21 cellular contexts compared by ENCODE assay signal in genomic region chr5:96280946-96281393, GRCh38.
DNase-seq lines count a peak whose midpoint lies in the region; ATAC-seq and TF ChIP-seq lines count a peak whose summit lies in the region.
"Had no signal": no experiment of that assay in that cellular context is flagged by ENCODE, and none has a peak within 500 bp of the region (broad histone marks: within the 10 kb centered on the region; RNA-seq: fewer than 3 reads in every experiment).

No MANE protein-coding gene starts in this region.

- H3K36me3 ChIP-seq in ACC112 (ENCODE audit: insufficient read depth, low read length) = no peaks in the 10 kb centered on the region
- H3K36me3 ChIP-seq in adipocyte (ENCODE audit: control insufficient read depth, insufficient read depth, low read length, severe bottlenecking) = no peaks in the 10 kb centered on the region
- H3K36me3 ChIP-seq: sigmoid colon, SJCRH30 had no signal

- no peaks in the 10 kb centered on the region for H3K79me2 ChIP-seq in ACC112 (ENCODE audit: control insufficient read depth, insufficient read depth, low read length, unreplicated experiment)
- H3K79me2 ChIP-seq: parathyroid adenoma had no signal

- no peak for TF ChIP-seq CTCF in fibroblast of the aortic adventitia (IDR thresholded peaks at IDR 0.05; ENCODE audit: insufficient read depth, low read length)

- no peaks in the 10 kb centered on the region for H3K9me3 ChIP-seq in adipocyte (ENCODE audit: control insufficient read depth, low read length)
- H3K9me3 ChIP-seq: sigmoid colon, SJCRH30 had no signal

- H3K4me1 ChIP-seq in ACC112 (ENCODE audit: control insufficient read depth, insufficient read depth, low read length, unreplicated experiment) (peaks cover 19% of the 10 kb centered on the region), adipocyte (ENCODE audit: control insufficient read depth, insufficient read depth, low read length) (peaks cover 11% of the 10 kb centered on the region)
- H3K4me1 ChIP-seq: parathyroid adenoma, sigmoid colon, SJCRH30 had no signal

- no peak overlapping the region for H2AFZ ChIP-seq in ACC112 (ENCODE audit: low read length, unreplicated experiment)
- H2AFZ ChIP-seq: parathyroid adenoma had no signal

- H3K27me3 ChIP-seq in ACC112 (ENCODE audit: insufficient read depth, low read length) = no peaks in the 10 kb centered on the region
- H3K27me3 ChIP-seq in adipocyte (replicated peaks; ENCODE audit: control insufficient read depth, insufficient read depth, low read length) = no peaks in the 10 kb centered on the region
- H3K27me3 ChIP-seq: sigmoid colon, SJCRH30 had no signal

- H3K4me3 ChIP-seq in ACC112 (ENCODE audit: low read depth, low read length) = no peak overlapping the region
- H3K4me3 ChIP-seq in adipocyte (ENCODE audit: low read length) = no peak overlapping the region
- no peak overlapping the region for H3K4me3 ChIP-seq in fibroblast of the aortic adventitia (ENCODE audit: low read depth, low read length)
- H3K4me3 ChIP-seq: coronary artery, sigmoid colon, SJCRH30 had no signal

- H3K9ac ChIP-seq in adipocyte (ENCODE audit: low read length) = no peak overlapping the region
- H3K9ac ChIP-seq: parathyroid adenoma had no signal

- H3K27ac ChIP-seq in ACC112 (ENCODE audit: low read depth, low read length) = peak overlapping the region; percentile 37; the same call in 1 of the 2 replicates
- H3K27ac ChIP-seq: coronary artery, parathyroid adenoma, sigmoid colon, SJCRH30 had no signal

- ATAC-seq in HG02763 (IDR thresholded peaks at IDR 0.05; ENCODE audit: unreplicated experiment) = no peak
- no peak for ATAC-seq in HG02623 (IDR thresholded peaks at IDR 0.05; ENCODE audit: unreplicated experiment)
- ATAC-seq in GM21515 (IDR thresholded peaks at IDR 0.05; ENCODE audit: unreplicated experiment) = no peak
- ATAC-seq: naive thymus-derived CD4-positive, alpha-beta T cell; WTC11 had no signal

- DNase-seq in GM04503 (ENCODE audit: low read depth) (peak; percentile 51), adipocyte (ENCODE audit: low read depth) (peak; percentile 54), fibroblast of the aortic adventitia (ENCODE audit: low read depth) (peak; percentile 24)
- DNase-seq: CD4-positive, alpha-beta memory T cell; H9; KBM-7; mesendoderm; naive thymus-derived CD4-positive, alpha-beta T cell; NCI-H1694; NCI-H2227 treated with DMSO at 0.1 percent for 48 hours; NCI-H82; OCI-M1; sigmoid colon; SJCRH30 had no signal
